ENCODE assay signal across 13 cellular contexts in genomic region chr3:110344897-110345767, GRCh38.
A peak's percentile ranks its signal among the peaks of the same experiment; 100 is the strongest.
DNase-seq lines count a peak whose midpoint lies in the region; ATAC-seq and TF ChIP-seq lines count a peak whose summit lies in the region.
"Had no signal": no experiment of that assay in that cellular context is flagged by ENCODE, and none has a peak within 500 bp of the region (broad histone marks: within the 10 kb centered on the region; RNA-seq: fewer than 3 reads in every experiment).

No MANE protein-coding gene starts in this region.

- peak overlapping the region; percentile 52; the same call in 1 of the 2 replicates for H4K5ac ChIP-seq in IMR-90 (ENCODE audit: low read depth, low read length)

- H3K9me3 Mint-ChIP-seq in activated naive CD4-positive, alpha-beta T cell treated with anti-CD3 and anti-CD28 coated beads for 36 hours = no peaks in the 10 kb centered on the region
- no peaks in the 10 kb centered on the region for H3K9me3 Mint-ChIP-seq in activated CD8-positive, alpha-beta T cell treated with anti-CD3 and anti-CD28 coated beads, Interleukin-2, amount 10 ng/mL, durations not matched to agents 7 days and 5 days (ENCODE audit: insufficient read depth)
- H3K9me3 Mint-ChIP-seq: CD4-positive, alpha-beta memory T cell had no signal

- peak overlapping the region; percentile 74; the same call in 1 of the 2 replicates for H3K18ac ChIP-seq in IMR-90 (ENCODE audit: low read depth, low read length)

- no peak for TF ChIP-seq RAD21 in IMR-90 (IDR thresholded peaks at IDR 0.05; ENCODE audit: low read length)

- H4K8ac ChIP-seq in IMR-90 (ENCODE audit: low read depth in 2 of 2, low read length in 2 of 2) = peak overlapping the region in 1 of 2 experiments; percentile 33; a peak in 2 of 4 replicates

- no peak overlapping the region for H3K9ac ChIP-seq in IMR-90 (ENCODE audit: low read depth, low read length)

- CTCF ChIA-PET in IMR-90 (lab: Yijun Ruan, JAX) = no interaction called here
- CTCF ChIA-PET in activated naive CD4-positive, alpha-beta T cell treated with anti-CD3 and anti-CD28 coated beads for 36 hours (lab: Charles Lee) = no interaction called here
- CTCF ChIA-PET in activated CD8-positive, alpha-beta T cell treated with anti-CD3 and anti-CD28 coated beads, Interleukin-2, amount 10 ng/mL, durations not matched to agents 7 days and 5 days (lab: Charles Lee) = no interaction called here

- peaks cover 6% of the 10 kb centered on the region; the same call in 1 of the 2 replicates for H3K4me1 ChIP-seq in IMR-90 (ENCODE audit: control insufficient read depth, insufficient read depth, low read length)
- H3K4me1 ChIP-seq in right lobe of liver = no peaks in the 10 kb centered on the region
- no peaks in the 10 kb centered on the region for H3K4me1 ChIP-seq in HAP-1

- peak overlapping the region; percentile 28; the same call in 1 of the 2 replicates for H3K4ac ChIP-seq in IMR-90 (ENCODE audit: low read depth, low read length)

- no peaks in the 10 kb centered on the region for H3K36me3 Mint-ChIP-seq in activated naive CD4-positive, alpha-beta T cell treated with anti-CD3 and anti-CD28 coated beads for 36 hours (ENCODE audit: low read depth)
- no peaks in the 10 kb centered on the region for H3K36me3 Mint-ChIP-seq in activated CD8-positive, alpha-beta T cell treated with anti-CD3 and anti-CD28 coated beads, Interleukin-2, amount 10 ng/mL, durations not matched to agents 7 days and 5 days (ENCODE audit: low read depth)
- H3K36me3 Mint-ChIP-seq: CD4-positive, alpha-beta memory T cell had no signal

- H3K27ac ChIP-seq in IMR-90 (ENCODE audit: insufficient read depth, low read length) (no peak overlapping the region), right lobe of liver (peak overlapping the region in 2 of 3 donors; percentile 34 to 39)
- H3K27ac ChIP-seq: coronary artery, VCaP had no signal

- dilution Hi-C loops in IMR-90 (cut with HindIII; ENCODE audit: low sequenced_read_pairs, unreplicated experiment) = no loop called here

- H3K14ac ChIP-seq in IMR-90 (replicated peaks; ENCODE audit: low read depth, low read length) = peak overlapping the region; percentile 44; the same call in 1 of the 2 replicates

- peak overlapping the region; percentile 56; the same call in 1 of the 2 replicates for H2BK120ac ChIP-seq in IMR-90 (ENCODE audit: low read depth, low read length)

- TF ChIP-seq POLR2A in IMR-90 (IDR thresholded peaks at IDR 0.05; ENCODE audit: low read depth, low read length) = no peak
- TF ChIP-seq POLR2A in right lobe of liver (IDR thresholded peaks at IDR 0.05) = no peak

- in situ Hi-C loops in IMR-90 (cut with MboI; ENCODE audit: low sequenced_read_pairs) (no loop called here), HAP-1 (cut with MboI; ENCODE audit: low sequenced_read_pairs) (no loop called here)

- H2AK9ac ChIP-seq in IMR-90 (replicated peaks; ENCODE audit: low read depth, low read length, poor library complexity) = no peak overlapping the region

- peak overlapping the region; percentile 77; the same call in 1 of the 3 replicates for H2BK15ac ChIP-seq in IMR-90 (ENCODE audit: low read depth, low read length)

- H3K4me3 Mint-ChIP-seq in activated naive CD4-positive, alpha-beta T cell treated with anti-CD3 and anti-CD28 coated beads for 36 hours = no peak overlapping the region
- H3K4me3 Mint-ChIP-seq in activated CD8-positive, alpha-beta T cell treated with anti-CD3 and anti-CD28 coated beads, Interleukin-2, amount 10 ng/mL, durations not matched to agents 7 days and 5 days = no peak overlapping the region
- H3K4me3 Mint-ChIP-seq: CD4-positive, alpha-beta memory T cell had no signal

- POLR2A ChIA-PET in IMR-90 (lab: Charles Lee; ENCODE audit: unreplicated experiment) = no interaction called here
- POLR2A ChIA-PET in activated CD8-positive, alpha-beta T cell treated with anti-CD3 and anti-CD28 coated beads, Interleukin-2, amount 10 ng/mL, durations not matched to agents 7 days and 5 days (lab: Charles Lee) = no interaction called here

- no TSS peak for BruUV-seq in IMR-90 (replicated peaks; lab: Mats Ljungman, UMichigan)

- no CpG with 5 or more reads among the region's 5 CpGs for WGBS in IMR-90 (ENCODE audit: extremely low coverage in 2 of 2, insufficient read length in 1 of 2), 2 experiments
- WGBS in right lobe of liver (ENCODE audit: insufficient coverage, low coverage, low lambda C conversion rate, missing lambda C conversion rate) = 20% methylated on average over 5 of the region's 5 CpGs

- no peaks in the 10 kb centered on the region for H4K20me1 ChIP-seq in IMR-90 (ENCODE audit: insufficient read depth, low read length)

- H3K9me1 ChIP-seq in IMR-90 (ENCODE audit: insufficient read depth, low read length) = peaks cover 3% of the 10 kb centered on the region

- DNase-seq in IMR-90 (peak; percentile 44), right lobe of liver (no peak), SIG-M5 treated with dmso at 0.1 percent for 504 hours (lab: John Stamatoyannopoulos, UW; ENCODE audit: unreplicated experiment) (no peak), HAP-1 (ENCODE audit: low spot score in 2 of 2) (no peak)
- no peak for DNase-seq in activated naive CD4-positive, alpha-beta T cell treated with anti-CD3 and anti-CD28 coated beads for 36 hours
- DNase-seq in activated CD8-positive, alpha-beta T cell treated with anti-CD3 and anti-CD28 coated beads, Interleukin-2, amount 10 ng/mL, durations not matched to agents 7 days and 5 days = no peak
- DNase-seq: activated gamma-delta T cell; CD4-positive, alpha-beta memory T cell; NCI-H1092 treated with DMSO at 0.1 percent for 48 hours had no signal

- H3K9me3 ChIP-seq in IMR-90 (ENCODE audit: control insufficient read depth, insufficient read depth, low read length) = no peaks in the 10 kb centered on the region
- no peaks in the 10 kb centered on the region for H3K9me3 ChIP-seq in right lobe of liver
- no peaks in the 10 kb centered on the region for H3K9me3 ChIP-seq in HAP-1

- no peak overlapping the region for H3K4me3 ChIP-seq in IMR-90 (ENCODE audit: insufficient read depth, low read depth, low read length)
- H3K4me3 ChIP-seq in right lobe of liver = peak overlapping the region; percentile 12 to 36 (median 30)
- no peak overlapping the region for H3K4me3 ChIP-seq in HAP-1
- H3K4me3 ChIP-seq: coronary artery had no signal

- no peak overlapping the region for H3K23ac ChIP-seq in IMR-90 (ENCODE audit: low read depth, low read length)

- 0 out of 2 replicates have a peak overlapping the region, but pooled peaks have one; percentile 4 for H3K56ac ChIP-seq in IMR-90 (ENCODE audit: extremely low read depth, insufficient read depth, low read length)

- H3K36me3 ChIP-seq in IMR-90 (ENCODE audit: control insufficient read depth, insufficient read depth, low read length) (no peaks in the 10 kb centered on the region), right lobe of liver (no peaks in the 10 kb centered on the region), HAP-1 (replicated peaks) (no peaks in the 10 kb centered on the region)

- peaks cover 2% of the 10 kb centered on the region for H3K27me3 Mint-ChIP-seq in activated naive CD4-positive, alpha-beta T cell treated with anti-CD3 and anti-CD28 coated beads for 36 hours (ENCODE audit: low read depth)
- no peaks in the 10 kb centered on the region for H3K27me3 Mint-ChIP-seq in activated CD8-positive, alpha-beta T cell treated with anti-CD3 and anti-CD28 coated beads, Interleukin-2, amount 10 ng/mL, durations not matched to agents 7 days and 5 days (ENCODE audit: low read depth)
- H3K27me3 Mint-ChIP-seq: CD4-positive, alpha-beta memory T cell had no signal

- peak overlapping the region; percentile 75 for H2BK5ac ChIP-seq in IMR-90 (ENCODE audit: low read depth, low read length, poor library complexity, severe bottlenecking)

- peak overlapping the region; percentile 41; the same call in 1 of the 2 replicates for H2BK20ac ChIP-seq in IMR-90 (ENCODE audit: low read depth, low read length)

- peak overlapping the region; percentile 33; the same call in 1 of the 2 replicates for H4K91ac ChIP-seq in IMR-90 (ENCODE audit: insufficient read depth, low read depth, low read length)

- intact Hi-C loops in IMR-90 (cut with micrococcal nuclease) (loop anchor here (5.0 kb wide), 1 partner anchor 77 kb away; no protein-coding TSS in a partner anchor), right lobe of liver (cut with DNase I) (no loop called here)
- intact Hi-C loops in activated naive CD4-positive, alpha-beta T cell treated with anti-CD3 and anti-CD28 coated beads for 36 hours (cut with micrococcal nuclease) = no loop called here

- TF ChIP-seq CTCF in IMR-90 (conservative IDR thresholded peaks at IDR 0.05; ENCODE audit: low read depth, low read length) = no peak
- TF ChIP-seq CTCF in right lobe of liver (IDR thresholded peaks at IDR 0.05) = no peak

- no peak overlapping the region for H2AFZ ChIP-seq in IMR-90 (replicated peaks; ENCODE audit: low read length, poor library complexity)

- H3K4me1 Mint-ChIP-seq in activated naive CD4-positive, alpha-beta T cell treated with anti-CD3 and anti-CD28 coated beads for 36 hours (ENCODE audit: low read depth) = no peaks in the 10 kb centered on the region
- H3K4me1 Mint-ChIP-seq in activated CD8-positive, alpha-beta T cell treated with anti-CD3 and anti-CD28 coated beads, Interleukin-2, amount 10 ng/mL, durations not matched to agents 7 days and 5 days (ENCODE audit: low read depth) = no peaks in the 10 kb centered on the region
- H3K4me1 Mint-ChIP-seq: CD4-positive, alpha-beta memory T cell had no signal

- ATAC-seq in GM18907 (IDR thresholded peaks at IDR 0.05; ENCODE audit: unreplicated experiment) (peak; percentile 57), HG02678 (IDR thresholded peaks at IDR 0.05; ENCODE audit: unreplicated experiment) (peak; percentile 49), IMR-90 (ENCODE audit: low read depth) (peak; percentile 68), right lobe of liver (peak; percentile 77 to 93 (median 88))
- ATAC-seq in activated CD8-positive, alpha-beta T cell treated with anti-CD3 and anti-CD28 coated beads, Interleukin-2, amount 10 ng/mL, durations not matched to agents 7 days and 5 days = no peak

- 0 out of 2 replicates have a peak overlapping the region, but pooled peaks have one; percentile 51 for H2AK5ac ChIP-seq in IMR-90 (ENCODE audit: low read depth, low read length)

- no peak overlapping the region for H3K27ac Mint-ChIP-seq in activated naive CD4-positive, alpha-beta T cell treated with anti-CD3 and anti-CD28 coated beads for 36 hours
- no peak overlapping the region for H3K27ac Mint-ChIP-seq in activated CD8-positive, alpha-beta T cell treated with anti-CD3 and anti-CD28 coated beads, Interleukin-2, amount 10 ng/mL, durations not matched to agents 7 days and 5 days
- H3K27ac Mint-ChIP-seq: CD4-positive, alpha-beta memory T cell had no signal

- H3K79me1 ChIP-seq in IMR-90 (ENCODE audit: low read depth in 1 of 2, low read length in 2 of 2) = no peaks in the 10 kb centered on the region

- no peaks in the 10 kb centered on the region for H3K27me3 ChIP-seq in IMR-90 (ENCODE audit: control insufficient read depth, insufficient read depth, low read length)
- H3K27me3 ChIP-seq in right lobe of liver = no peaks in the 10 kb centered on the region
- no peaks in the 10 kb centered on the region for H3K27me3 ChIP-seq in HAP-1 (ENCODE audit: low read depth)

- peak overlapping the region; percentile 42; the same call in 1 of the 2 replicates for H3K4me2 ChIP-seq in IMR-90 (ENCODE audit: low read depth, low read length)

TF ChIP-seq in IMR-90, 13 proteins besides CTCF, POLR2A, EP300 and RAD21 (continues in another document):
- TF ChIP-seq MAFK (IDR thresholded peaks at IDR 0.05; ENCODE audit: low read depth, low read length) (no peak), RCOR1 (IDR thresholded peaks at IDR 0.05; ENCODE audit: insufficient replicate concordance, low read length) (no peak)

Comparison
In these comparisons a context has a peak if more than half of its experiments do, and no peak if none do; other contexts are left out.
1. H3K4me3 ChIP-seq: peak in right lobe of liver (3 of 3); none in IMR-90 (single experiment) and HAP-1 (single experiment).